1 cellular context compared by ENCODE assay signal in genomic region chr6:24668066-24668996, GRCh38.
TF ChIP-seq lines count a peak whose summit lies in the region.

No MANE protein-coding gene starts in this region.

TF ChIP-seq in A549, 52 proteins besides CTCF, POLR2A, EP300 and RAD21:
- TF ChIP-seq MAFK (IDR thresholded peaks at IDR 0.05; ENCODE audit: partially characterized antibody): peak; percentile 77
- TF ChIP-seq RFX5 (IDR thresholded peaks at IDR 0.05): peak; percentile 90
- TF ChIP-seq EHF (CRISPR knock-in tag; IDR thresholded peaks at IDR 0.05): 0 out of 2 replicates have a peak, but pooled peaks have one; percentile 27
- TF ChIP-seq PBX3 (IDR thresholded peaks at IDR 0.05): 0 out of 2 replicates have a peak, but pooled peaks have one; percentile 41
- TF ChIP-seq REST (IDR thresholded peaks at IDR 0.05): 0 out of 2 replicates have a peak, but pooled peaks have one; percentile 19
- TF ChIP-seq JUN (IDR thresholded peaks at IDR 0.05): peak in 1 of 2 experiments; percentile 66; a peak in 3 of 5 replicates
- TF ChIP-seq HMGXB4 (CRISPR knock-in tag; IDR thresholded peaks at IDR 0.05; ENCODE audit: borderline replicate concordance): peak; percentile 10; the same call in 1 of the 2 replicates
- 0 out of 2 replicates have a peak, but pooled peaks have one; percentile 61 for TF ChIP-seq HOXB5 (CRISPR knock-in tag; IDR thresholded peaks at IDR 0.05)
- peak; percentile 63; the same call in 1 of the 3 replicates for TF ChIP-seq BCL3 (IDR thresholded peaks at IDR 0.05)
- 0 out of 2 replicates have a peak, but pooled peaks have one; percentile 49 for TF ChIP-seq CHD4 (IDR thresholded peaks at IDR 0.05; ENCODE audit: borderline replicate concordance)
- peak; percentile 35 for TF ChIP-seq MAX (IDR thresholded peaks at IDR 0.05)
